21 cellular contexts compared by ENCODE assay signal in the genomic region with DNA sequence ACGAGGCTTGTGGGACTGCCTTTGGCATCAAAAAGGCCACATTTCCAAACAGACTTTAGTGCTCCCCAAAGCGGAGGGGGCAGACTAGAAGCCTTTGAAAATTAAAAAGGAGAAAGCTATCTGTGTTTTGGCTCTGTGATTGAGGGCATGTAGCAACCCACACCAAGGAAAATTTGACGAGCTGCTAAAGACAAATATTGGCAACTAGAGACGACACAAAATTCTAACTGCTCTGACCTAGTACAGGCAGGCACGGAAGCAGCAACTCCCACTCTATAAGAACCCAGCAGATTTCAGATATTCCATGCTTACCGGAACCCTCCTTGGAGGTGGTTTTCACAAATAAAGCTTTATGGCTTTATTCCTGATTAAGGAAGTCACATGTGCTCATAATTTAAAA.
DNase-seq lines count a peak whose midpoint lies in the region; ATAC-seq and TF ChIP-seq lines count a peak whose summit lies in the region.
"Had no signal": no experiment of that assay in that cellular context is flagged by ENCODE, and none has a peak within 500 bp of the region (broad histone marks: within the 10 kb centered on the region; RNA-seq: fewer than 3 reads in every experiment).

No MANE protein-coding gene starts in this region.

- 24% methylated on average over 6 of the region's 6 CpGs for WGBS in suprapubic skin

- H3K27me3 ChIP-seq in suprapubic skin = no peaks in the 10 kb centered on the region
- H3K27me3 ChIP-seq: cardiac muscle cell, dorsolateral prefrontal cortex, neutrophil, stomach, upper lobe of left lung had no signal

- TF ChIP-seq EP300 in suprapubic skin (IDR thresholded peaks at IDR 0.05) = no peak

- H3K27ac ChIP-seq in cingulate gyrus (ENCODE audit: low read depth, low read length) = peak overlapping the region; percentile 26
- peak overlapping the region; percentile 53 for H3K27ac ChIP-seq in suprapubic skin
- H3K27ac ChIP-seq: cardiac muscle cell, HL-60, neutrophil, SK-N-MC, stomach, upper lobe of left lung, WERI-Rb-1 had no signal

- no peaks in the 10 kb centered on the region for H3K9me3 ChIP-seq in suprapubic skin
- H3K9me3 ChIP-seq: mucosa of descending colon, neutrophil, stomach, upper lobe of left lung had no signal

- ATAC-seq in left lobe of liver = peak; percentile 69
- no peak for ATAC-seq in GM18868 (IDR thresholded peaks at IDR 0.05; ENCODE audit: unreplicated experiment)
- ATAC-seq: mucosa of descending colon had no signal

- TF ChIP-seq POLR2A in suprapubic skin (IDR thresholded peaks at IDR 0.05) = no peak

- H3K4me3 ChIP-seq in suprapubic skin = no peak overlapping the region
- H3K4me3 ChIP-seq: cardiac muscle cell, mucosa of descending colon, SK-N-MC, stomach, upper lobe of left lung had no signal

- peaks cover 19% of the 10 kb centered on the region for H3K4me1 ChIP-seq in suprapubic skin

- peak; percentile 8 for DNase-seq in NCI-H2029 (lab: John Stamatoyannopoulos, UW)
- no peak for DNase-seq in left lobe of liver (ENCODE audit: low spot score)
- DNase-seq in suprapubic skin (ENCODE audit: low spot score in 2 of 2) = no peak
- DNase-seq in DMS53 treated with DMSO at 0.1 percent for 48 hours (lab: John Stamatoyannopoulos, UW; ENCODE audit: unreplicated experiment) = no peak
- no peak for DNase-seq in activated naive CD4-positive, alpha-beta T cell (lab: John Stamatoyannopoulos, UW)
- DNase-seq: activated CD4-positive, alpha-beta memory T cell treated with anti-CD3 and anti-CD28 coated beads for 36 hours; activated effector memory CD4-positive, alpha-beta T cell treated with anti-CD3 and anti-CD28 coated beads, Interleukin-2, amount 50 U/mL, for 16 hours; NCI-H1417; NCI-H510A; stomach; T-helper 2 cell; upper lobe of left lung; WERI-Rb-1 had no signal

- H3K36me3 ChIP-seq in suprapubic skin = no peaks in the 10 kb centered on the region
- H3K36me3 ChIP-seq: cardiac muscle cell, upper lobe of left lung, WERI-Rb-1 had no signal

- no peak for TF ChIP-seq CTCF in suprapubic skin (IDR thresholded peaks at IDR 0.05)
